ENCODE assay signal across 6 cellular contexts in the genomic region with DNA sequence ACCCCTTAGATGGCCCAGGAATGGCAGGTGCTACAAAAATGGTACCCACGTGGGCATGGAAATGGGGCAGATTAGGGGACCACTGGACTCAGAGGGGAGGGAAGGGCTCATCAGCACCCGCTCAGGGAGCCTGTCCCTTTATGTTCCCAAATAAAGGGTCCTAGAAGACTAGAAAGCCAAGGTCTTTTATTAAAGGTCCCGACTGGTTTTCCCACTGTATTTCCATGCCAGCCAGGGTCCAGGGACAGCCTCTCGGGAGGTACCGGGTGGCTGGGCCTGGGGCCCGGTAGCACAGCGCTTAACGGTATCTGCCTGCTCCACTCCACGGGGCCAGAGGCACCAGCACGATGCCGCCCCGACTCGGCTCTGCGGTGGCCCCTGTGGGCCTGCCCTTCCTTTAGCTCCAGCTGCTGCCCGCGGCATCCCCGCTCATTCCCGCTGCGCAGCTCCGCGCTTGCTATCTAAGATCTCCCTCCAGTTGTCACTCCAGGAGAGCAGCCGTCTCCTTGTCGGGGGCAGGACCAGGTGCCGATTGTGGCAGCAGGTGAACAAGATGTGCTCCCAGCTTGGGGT. TPM values are rescaled to one million over a fixed set of nuclear protein-coding genes. Genes with fewer than 3 reads are reported as not detected.
A peak's percentile ranks its signal among the peaks of the same experiment; 100 is the strongest.
DNase-seq lines count a peak whose midpoint lies in the region; ATAC-seq, FAIRE-seq and TF ChIP-seq lines count a peak whose summit lies in the region.

No MANE protein-coding gene starts in this region.

- TF ChIP-seq EP300 in HepG2 (IDR thresholded peaks at IDR 0.05; ENCODE audit: low read depth in 2 of 2, low read length in 2 of 2), result no peak
- TF ChIP-seq EP300 in HepG2 (CRISPR knock-in tag; IDR thresholded peaks at IDR 0.05; ENCODE audit: borderline replicate concordance), result no peak

- intact Hi-C loops in HepG2 (cut with micrococcal nuclease; ENCODE audit: unreplicated experiment) (loop anchor here (5.0 kb wide), 1 partner anchor 72 kb away; no protein-coding TSS in a partner anchor), right lobe of liver (cut with DNase I) (no loop called here), vagina (cut with DNase I) (no loop called here)

- H3K27me3 ChIP-seq in HepG2 (ENCODE audit: control insufficient read depth in 1 of 2, insufficient read depth in 2 of 2, low read length in 2 of 2) (no peaks in the 10 kb centered on the region), right lobe of liver (no peaks in the 10 kb centered on the region), vagina (no peaks in the 10 kb centered on the region)

- H3K9me3 Mint-ChIP-seq in glutamatergic neuron (ENCODE audit: unreplicated experiment), result peaks cover 15% of the 10 kb centered on the region

- no peak overlapping the region for H3K27ac ChIP-seq in HepG2 (ENCODE audit: extremely low read length, insufficient read depth, low read length)
- H3K27ac ChIP-seq in right lobe of liver, result no peak overlapping the region
- H3K27ac ChIP-seq in vagina, result peak overlapping the region; percentile 73

- H3K36me3 Mint-ChIP-seq in glutamatergic neuron (ENCODE audit: unreplicated experiment), result no peaks in the 10 kb centered on the region

- H3K4me3 ChIP-seq in HepG2 (replicated peaks in 1 of 3; ENCODE audit: insufficient read depth in 1 of 3, low read depth in 2 of 3, low read length in 3 of 3) (peak overlapping the region; percentile 77 to 96 (median 83)), right lobe of liver (peak overlapping the region in 1 of 3 donors; percentile 94), vagina (peak overlapping the region; percentile 61 to 69)

- H2AFZ ChIP-seq in HepG2 (ENCODE audit: low read length), result no peak overlapping the region

- 90% methylated on average over 20 of the region's 24 CpGs for WGBS in HepG2 (ENCODE audit: low lambda C conversion rate)
- WGBS in right lobe of liver (ENCODE audit: insufficient coverage, low coverage, low lambda C conversion rate, missing lambda C conversion rate), result 80% methylated on average over 9 of the region's 24 CpGs

- TF ChIP-seq CTCF in HepG2 (CRISPR knock-in tag; IDR thresholded peaks at IDR 0.05) (no peak), right lobe of liver (IDR thresholded peaks at IDR 0.05) (no peak), glutamatergic neuron (IDR thresholded peaks at IDR 0.05; ENCODE audit: partially characterized antibody, unreplicated experiment) (no peak), vagina (IDR thresholded peaks at IDR 0.05) (no peak), GM13977 (IDR thresholded peaks at IDR 0.05; ENCODE audit: extremely low read depth, insufficient read depth, missing control alignments) (no peak)

- peaks cover 8% of the 10 kb centered on the region for H3K79me2 ChIP-seq in HepG2 (ENCODE audit: insufficient read depth, low read length)

- peaks cover 11% of the 10 kb centered on the region for H3K4me1 Mint-ChIP-seq in glutamatergic neuron (ENCODE audit: low read depth, unreplicated experiment)

- DNase-seq in HepG2 (ENCODE audit: low spot score) (no peak), right lobe of liver (no peak), glutamatergic neuron (no peak), vagina (ENCODE audit: extremely low spot score in 2 of 2) (no peak), GM13977 (ENCODE audit: low spot score) (no peak)
- DNase-seq in central memory CD4-positive, alpha-beta T cell, result no peak

- TF ChIP-seq RAD21 in HepG2 (CRISPR knock-in tag; IDR thresholded peaks at IDR 0.05), result no peak

- H3K27ac Mint-ChIP-seq in glutamatergic neuron (ENCODE audit: unreplicated experiment), result peak overlapping the region; percentile 96

- H3K36me3 ChIP-seq in HepG2 (replicated peaks in 1 of 2; ENCODE audit: control insufficient read depth in 1 of 2, insufficient read depth in 2 of 2, low read length in 2 of 2) (peaks cover 6 to 22% of the 10 kb centered on the region in 2 experiments; a peak in 4 of 5 replicates), right lobe of liver (no peaks in the 10 kb centered on the region), vagina (peaks cover 0 to 6% of the 10 kb centered on the region in 2 donors)

- no peak for ATAC-seq in HepG2
- ATAC-seq in right lobe of liver, result no peak

- CTCF ChIA-PET in HepG2 (lab: Yijun Ruan, JAX; ENCODE audit: low intra/inter-chr PET ratio, low total read pairs), result interaction anchor here (1.0 to 2.8 kb wide), 3 partner anchors 16 to 70 kb away, joined by 6 to 26 read pairs (median 7); no protein-coding TSS in a partner anchor

- BruUV-seq in HepG2 (replicated peaks; lab: Mats Ljungman, UMichigan), result no TSS peak

- peaks cover 4% of the 10 kb centered on the region; the same call in 1 of the 2 replicates for H4K20me1 ChIP-seq in HepG2 (ENCODE audit: insufficient read depth, low read length)

- peak overlapping the region; percentile 59 for H3K4me2 ChIP-seq in HepG2 (ENCODE audit: low read depth, low read length)

- H3K9me3 ChIP-seq in HepG2 (ENCODE audit: low read length) (no peaks in the 10 kb centered on the region), right lobe of liver (no peaks in the 10 kb centered on the region), vagina (no peaks in the 10 kb centered on the region)

- POLR2A ChIA-PET in HepG2 (lab: Yijun Ruan, JAX), result interaction anchor here (0.5 to 3.0 kb wide), 14 partner anchors 11 to 169 kb away, joined by 3 to 19 read pairs (median 5); a partner anchor contains a TSS

- TF ChIP-seq POLR2A in HepG2 (IDR thresholded peaks at IDR 0.05; ENCODE audit: insufficient read depth in 1 of 2, low read depth in 2 of 2, low read length in 2 of 2) (no peak; a peak in 1 of 4 replicates), right lobe of liver (IDR thresholded peaks at IDR 0.05) (no peak), vagina (IDR thresholded peaks at IDR 0.05) (no peak)

- H3K4me1 ChIP-seq in HepG2 (ENCODE audit: insufficient read depth, low read length) (peaks cover 26% of the 10 kb centered on the region), right lobe of liver (peaks cover 0 to 6% (median 0%) of the 10 kb centered on the region in 4 donors), vagina (peaks cover 28% of the 10 kb centered on the region)

- no peak for FAIRE-seq in HepG2 (lab: Jason Lieb, UNC)

- peak overlapping the region; percentile 85 for H3K9ac ChIP-seq in HepG2 (ENCODE audit: insufficient read depth, low read depth, low read length)

- peaks cover 11% of the 10 kb centered on the region for H3K27me3 Mint-ChIP-seq in glutamatergic neuron (ENCODE audit: unreplicated experiment)

- H3K4me3 Mint-ChIP-seq in glutamatergic neuron (ENCODE audit: unreplicated experiment), result peak overlapping the region; percentile 93

- in situ Hi-C loops in HepG2 (cut with HindIII; ENCODE audit: extremely low pct_ligation_motif_present, low pct_unique_long_range_greater_than_20kb), result no loop called here
- in situ Hi-C loops in GM13977 (cut with MboI; ENCODE audit: low pct_unique_long_range_greater_than_20kb, low sequenced_read_pairs, unreplicated experiment), result no loop called here

RNA-seq across cellular contexts. Expression of a gene that starts 1.4 kb away (rescaled TPM):
- total RNA-seq in HepG2 (2016; rRNA removed; fragmentation: Illumina TruSeq; extraction: Trizol), result 31.4 and 48.6 TPM in 2 replicates
- 21.9 and 22.5 TPM in 2 replicates for total RNA-seq in HepG2 (2016; cell fraction: cytosol; rRNA removed; fragmentation: Illumina TruSeq; extraction: Trizol; ENCODE audit: low read depth)
- total RNA-seq in HepG2 (2016; cell fraction: insoluble cytoplasmic fraction; rRNA removed; fragmentation: Illumina TruSeq; extraction: Trizol), result 34.5 and 55.6 TPM in 2 replicates
- total RNA-seq in HepG2 (2016; cell fraction: membrane; rRNA removed; fragmentation: Illumina TruSeq; extraction: Trizol), result 26.2 and 30.0 TPM in 2 replicates
- 41.8 and 49.7 TPM in 2 replicates for total RNA-seq in HepG2 (2016; cell fraction: nucleus; rRNA removed; fragmentation: Illumina TruSeq; extraction: Trizol)
- polyA plus RNA-seq in HepG2 (2011; rRNA removed), result 42.8 and 42.9 TPM in 2 replicates
- 24.5 and 47.2 TPM in 2 replicates for polyA plus RNA-seq in HepG2 (2011; cell fraction: cytosol; rRNA removed)
- 143 and 153 TPM in 2 replicates for polyA plus RNA-seq in HepG2 (2011; cell fraction: nucleus; rRNA removed)
- polyA plus RNA-seq in HepG2 (2012), result 22.5 and 24.0 TPM in 2 replicates
- 20.3 and 23.1 TPM in 2 replicates for polyA plus RNA-seq in HepG2 (2016; cell fraction: cytosol; fragmentation: Illumina TruSeq; extraction: Trizol; ENCODE audit: low read depth)
- polyA plus RNA-seq in HepG2 (2016; cell fraction: insoluble cytoplasmic fraction; fragmentation: Illumina TruSeq; extraction: Trizol; ENCODE audit: low read depth), result 30.7 and 32.5 TPM in 2 replicates
- 20.1 and 23.2 TPM in 2 replicates for polyA plus RNA-seq in HepG2 (2016; cell fraction: membrane; fragmentation: Illumina TruSeq; extraction: Trizol; ENCODE audit: low read depth)
- polyA plus RNA-seq in HepG2 (2016; cell fraction: nucleus; fragmentation: Illumina TruSeq; extraction: Trizol; ENCODE audit: insufficient read depth, low read depth), result 95.9 and 100 TPM in 2 replicates
- polyA minus RNA-seq in HepG2 (2011; rRNA and poly(A)+ RNA removed; ENCODE audit: low replicate concordance), result 14.0 and 27.7 TPM in 2 replicates
- polyA minus RNA-seq in HepG2 (2011; cell fraction: cytosol; rRNA and poly(A)+ RNA removed), result 5.2 and 5.9 TPM in 2 replicates
- polyA minus RNA-seq in HepG2 (2011; cell fraction: nucleus; rRNA and poly(A)+ RNA removed), result 21.5 and 23.6 TPM in 2 replicates
- total RNA-seq in right lobe of liver, result 10 to 100 TPM; 10.5 to 35.1 (median 12.6) TPM
- total RNA-seq in glutamatergic neuron (ENCODE audit: unreplicated experiment), result 40.4 TPM
- total RNA-seq in vagina, result 98.5 TPM

RNA-seq across cellular contexts. Expression of a gene that starts 20.4 kb away (rescaled TPM):
- total RNA-seq in HepG2 (2016; rRNA removed; fragmentation: Illumina TruSeq; extraction: Trizol) (4.2 and 4.4 TPM in 2 replicates), right lobe of liver (1 to 10 TPM; 4.7 to 6.3 (median 5.3) TPM), glutamatergic neuron (ENCODE audit: unreplicated experiment) (9.9 TPM), vagina (12.8 TPM)
- total RNA-seq in HepG2 (2016; cell fraction: cytosol; rRNA removed; fragmentation: Illumina TruSeq; extraction: Trizol; ENCODE audit: low read depth), result 1.8 TPM in 2 replicates
- 4.1 and 4.5 TPM in 2 replicates for total RNA-seq in HepG2 (2016; cell fraction: insoluble cytoplasmic fraction; rRNA removed; fragmentation: Illumina TruSeq; extraction: Trizol)
- total RNA-seq in HepG2 (2016; cell fraction: membrane; rRNA removed; fragmentation: Illumina TruSeq; extraction: Trizol), result 3.8 and 4.0 TPM in 2 replicates
- total RNA-seq in HepG2 (2016; cell fraction: nucleus; rRNA removed; fragmentation: Illumina TruSeq; extraction: Trizol), result 3.8 and 3.9 TPM in 2 replicates
- polyA plus RNA-seq in HepG2 (2011; rRNA removed), result 3.9 and 5.1 TPM in 2 replicates
- 4.8 TPM in 2 replicates for polyA plus RNA-seq in HepG2 (2011; cell fraction: cytosol; rRNA removed)
- polyA plus RNA-seq in HepG2 (2011; cell fraction: nucleus; rRNA removed), result 6.2 and 6.9 TPM in 2 replicates
- polyA plus RNA-seq in HepG2 (2012), result 6.6 and 10.2 TPM in 2 replicates
- 2.1 and 2.2 TPM in 2 replicates for polyA plus RNA-seq in HepG2 (2016; cell fraction: cytosol; fragmentation: Illumina TruSeq; extraction: Trizol; ENCODE audit: low read depth)
- polyA plus RNA-seq in HepG2 (2016; cell fraction: insoluble cytoplasmic fraction; fragmentation: Illumina TruSeq; extraction: Trizol; ENCODE audit: low read depth), result 8.6 and 11.0 TPM in 2 replicates
- 4.0 and 4.8 TPM in 2 replicates for polyA plus RNA-seq in HepG2 (2016; cell fraction: membrane; fragmentation: Illumina TruSeq; extraction: Trizol; ENCODE audit: low read depth)
- polyA plus RNA-seq in HepG2 (2016; cell fraction: nucleus; fragmentation: Illumina TruSeq; extraction: Trizol; ENCODE audit: insufficient read depth, low read depth), result 7.7 and 8.7 TPM in 2 replicates
- 9.1 and 17.2 TPM in 2 replicates for polyA minus RNA-seq in HepG2 (2011; rRNA and poly(A)+ RNA removed; ENCODE audit: low replicate concordance)
- 4.5 and 4.6 TPM in 2 replicates for polyA minus RNA-seq in HepG2 (2011; cell fraction: cytosol; rRNA and poly(A)+ RNA removed)
- polyA minus RNA-seq in HepG2 (2011; cell fraction: nucleus; rRNA and poly(A)+ RNA removed), result 7.9 and 8.1 TPM in 2 replicates

RNA-seq across cellular contexts. Expression of a gene that starts 24.2 kb away (rescaled TPM):
- total RNA-seq in HepG2 (2016; rRNA removed; fragmentation: Illumina TruSeq; extraction: Trizol) (237 and 256 TPM in 2 replicates), right lobe of liver (10 to 100 TPM; 16.7 to 57.8 (median 29.5) TPM), glutamatergic neuron (ENCODE audit: unreplicated experiment) (642 TPM), vagina (48.1 TPM)
- total RNA-seq in HepG2 (2016; cell fraction: cytosol; rRNA removed; fragmentation: Illumina TruSeq; extraction: Trizol; ENCODE audit: low read depth), result 86.3 and 92.6 TPM in 2 replicates
- 209 and 270 TPM in 2 replicates for total RNA-seq in HepG2 (2016; cell fraction: insoluble cytoplasmic fraction; rRNA removed; fragmentation: Illumina TruSeq; extraction: Trizol)
- total RNA-seq in HepG2 (2016; cell fraction: membrane; rRNA removed; fragmentation: Illumina TruSeq; extraction: Trizol), result 67.0 and 88.4 TPM in 2 replicates
- 98.2 and 106 TPM in 2 replicates for total RNA-seq in HepG2 (2016; cell fraction: nucleus; rRNA removed; fragmentation: Illumina TruSeq; extraction: Trizol)
- 32.1 and 43.3 TPM in 2 replicates for polyA plus RNA-seq in HepG2 (2011; rRNA removed)
- polyA plus RNA-seq in HepG2 (2011; cell fraction: cytosol; rRNA removed), result 92.3 and 100 TPM in 2 replicates
- polyA plus RNA-seq in HepG2 (2011; cell fraction: nucleus; rRNA removed), result 38.5 and 41.1 TPM in 2 replicates
- polyA plus RNA-seq in HepG2 (2012), result 103 and 127 TPM in 2 replicates
- 83.0 and 101 TPM in 2 replicates for polyA plus RNA-seq in HepG2 (2016; cell fraction: cytosol; fragmentation: Illumina TruSeq; extraction: Trizol; ENCODE audit: low read depth)
- 221 and 271 TPM in 2 replicates for polyA plus RNA-seq in HepG2 (2016; cell fraction: insoluble cytoplasmic fraction; fragmentation: Illumina TruSeq; extraction: Trizol; ENCODE audit: low read depth)
- polyA plus RNA-seq in HepG2 (2016; cell fraction: membrane; fragmentation: Illumina TruSeq; extraction: Trizol; ENCODE audit: low read depth), result 58.3 and 84.5 TPM in 2 replicates
- polyA plus RNA-seq in HepG2 (2016; cell fraction: nucleus; fragmentation: Illumina TruSeq; extraction: Trizol; ENCODE audit: insufficient read depth, low read depth), result 169 and 181 TPM in 2 replicates
- 28.4 and 46.4 TPM in 2 replicates for polyA minus RNA-seq in HepG2 (2011; rRNA and poly(A)+ RNA removed; ENCODE audit: low replicate concordance)
- 50.6 and 65.7 TPM in 2 replicates for polyA minus RNA-seq in HepG2 (2011; cell fraction: cytosol; rRNA and poly(A)+ RNA removed)
- polyA minus RNA-seq in HepG2 (2011; cell fraction: nucleus; rRNA and poly(A)+ RNA removed), result 30.4 and 32.2 TPM in 2 replicates

RNA-seq across cellular contexts. Expression of a gene that starts 42.4 kb away (rescaled TPM):
- total RNA-seq in HepG2 (2016; rRNA removed; fragmentation: Illumina TruSeq; extraction: Trizol) (0.42 and 0.69 TPM in 2 replicates), right lobe of liver (1 to 10 TPM; 1.2 to 3.7 (median 1.7) TPM), glutamatergic neuron (ENCODE audit: unreplicated experiment) (1.1 TPM), vagina (26.8 TPM)
- total RNA-seq in HepG2 (2016; cell fraction: cytosol; rRNA removed; fragmentation: Illumina TruSeq; extraction: Trizol; ENCODE audit: low read depth), result 0.20 TPM in 1 of 2 replicates, not detected in the other
- total RNA-seq in HepG2 (2016; cell fraction: insoluble cytoplasmic fraction; rRNA removed; fragmentation: Illumina TruSeq; extraction: Trizol), result 0.18 and 0.41 TPM in 2 replicates
- 0.41 and 0.56 TPM in 2 replicates for total RNA-seq in HepG2 (2016; cell fraction: membrane; rRNA removed; fragmentation: Illumina TruSeq; extraction: Trizol)
- 0.50 and 0.63 TPM in 2 replicates for total RNA-seq in HepG2 (2016; cell fraction: nucleus; rRNA removed; fragmentation: Illumina TruSeq; extraction: Trizol)
- 5.6 and 10.9 TPM in 2 replicates for polyA plus RNA-seq in HepG2 (2011; rRNA removed)
- 5.4 and 6.9 TPM in 2 replicates for polyA plus RNA-seq in HepG2 (2011; cell fraction: cytosol; rRNA removed)
- polyA plus RNA-seq in HepG2 (2011; cell fraction: nucleus; rRNA removed), result 29.9 and 34.7 TPM in 2 replicates
- 2.2 and 2.9 TPM in 2 replicates for polyA plus RNA-seq in HepG2 (2012)
- 0.05 and 0.19 TPM in 2 replicates for polyA plus RNA-seq in HepG2 (2016; cell fraction: cytosol; fragmentation: Illumina TruSeq; extraction: Trizol; ENCODE audit: low read depth)
- 0.27 and 0.41 TPM in 2 replicates for polyA plus RNA-seq in HepG2 (2016; cell fraction: insoluble cytoplasmic fraction; fragmentation: Illumina TruSeq; extraction: Trizol; ENCODE audit: low read depth)
- polyA plus RNA-seq in HepG2 (2016; cell fraction: membrane; fragmentation: Illumina TruSeq; extraction: Trizol; ENCODE audit: low read depth), result 0.14 and 0.18 TPM in 2 replicates
- polyA plus RNA-seq in HepG2 (2016; cell fraction: nucleus; fragmentation: Illumina TruSeq; extraction: Trizol; ENCODE audit: insufficient read depth, low read depth), result 0.77 and 1.00 TPM in 2 replicates
- 20.1 and 31.6 TPM in 2 replicates for polyA minus RNA-seq in HepG2 (2011; rRNA and poly(A)+ RNA removed; ENCODE audit: low replicate concordance)
- polyA minus RNA-seq in HepG2 (2011; cell fraction: cytosol; rRNA and poly(A)+ RNA removed), result 4.4 and 5.7 TPM in 2 replicates
- polyA minus RNA-seq in HepG2 (2011; cell fraction: nucleus; rRNA and poly(A)+ RNA removed), result 7.1 and 7.5 TPM in 2 replicates

RNA-seq across cellular contexts. Expression of a gene that starts 52.6 kb away (rescaled TPM):
- 553 and 842 TPM in 2 replicates for total RNA-seq in HepG2 (2016; rRNA removed; fragmentation: Illumina TruSeq; extraction: Trizol)
- total RNA-seq in HepG2 (2016; cell fraction: cytosol; rRNA removed; fragmentation: Illumina TruSeq; extraction: Trizol; ENCODE audit: low read depth), result 162 and 178 TPM in 2 replicates
- 553 and 885 TPM in 2 replicates for total RNA-seq in HepG2 (2016; cell fraction: insoluble cytoplasmic fraction; rRNA removed; fragmentation: Illumina TruSeq; extraction: Trizol)
- 469 and 483 TPM in 2 replicates for total RNA-seq in HepG2 (2016; cell fraction: membrane; rRNA removed; fragmentation: Illumina TruSeq; extraction: Trizol)
- 195 and 213 TPM in 2 replicates for total RNA-seq in HepG2 (2016; cell fraction: nucleus; rRNA removed; fragmentation: Illumina TruSeq; extraction: Trizol)
- 252 and 337 TPM in 2 replicates for polyA plus RNA-seq in HepG2 (2011; rRNA removed)
- polyA plus RNA-seq in HepG2 (2011; cell fraction: cytosol; rRNA removed), result 69.8 and 103 TPM in 2 replicates
- 25.8 and 30.1 TPM in 2 replicates for polyA plus RNA-seq in HepG2 (2011; cell fraction: nucleus; rRNA removed)
- 289 and 643 TPM in 2 replicates for polyA plus RNA-seq in HepG2 (2012)
- 377 and 391 TPM in 2 replicates for polyA plus RNA-seq in HepG2 (2016; cell fraction: cytosol; fragmentation: Illumina TruSeq; extraction: Trizol; ENCODE audit: low read depth)
- polyA plus RNA-seq in HepG2 (2016; cell fraction: insoluble cytoplasmic fraction; fragmentation: Illumina TruSeq; extraction: Trizol; ENCODE audit: low read depth), result 1,249 and 1,398 TPM in 2 replicates
- polyA plus RNA-seq in HepG2 (2016; cell fraction: membrane; fragmentation: Illumina TruSeq; extraction: Trizol; ENCODE audit: low read depth), result 612 and 621 TPM in 2 replicates
- 448 and 485 TPM in 2 replicates for polyA plus RNA-seq in HepG2 (2016; cell fraction: nucleus; fragmentation: Illumina TruSeq; extraction: Trizol; ENCODE audit: insufficient read depth, low read depth)
- polyA minus RNA-seq in HepG2 (2011; rRNA and poly(A)+ RNA removed; ENCODE audit: low replicate concordance), result 78.7 and 95.4 TPM in 2 replicates
- polyA minus RNA-seq in HepG2 (2011; cell fraction: cytosol; rRNA and poly(A)+ RNA removed), result 255 and 261 TPM in 2 replicates
- 42.5 and 63.9 TPM in 2 replicates for polyA minus RNA-seq in HepG2 (2011; cell fraction: nucleus; rRNA and poly(A)+ RNA removed)
- total RNA-seq in right lobe of liver, result 100 to 1,000 TPM in 3 of 6 experiments, 10 to 100 TPM in 3; 23.6 to 120 (median 108) TPM
- total RNA-seq in glutamatergic neuron (ENCODE audit: unreplicated experiment), result 625 TPM
- 63.6 TPM for total RNA-seq in vagina
